9 cellular contexts compared by ENCODE assay signal in genomic region chr12:54701940-54702592, GRCh38. TPM values are rescaled to one million over a fixed set of nuclear protein-coding genes. Genes with fewer than 3 reads are reported as not detected.
DNase-seq lines count a peak whose midpoint lies in the region; ATAC-seq and TF ChIP-seq lines count a peak whose summit lies in the region.
"Had no signal": no experiment of that assay in that cellular context is flagged by ENCODE, and none has a peak within 500 bp of the region (broad histone marks: within the 10 kb centered on the region; RNA-seq: fewer than 3 reads in every experiment).

No MANE protein-coding gene starts in this region.

- peak; percentile 46 for ATAC-seq in GM18511 (IDR thresholded peaks at IDR 0.05; ENCODE audit: unreplicated experiment)
- ATAC-seq in psoas muscle, result peak in 1 of 4 donors; percentile 54
- no peak for ATAC-seq in HG03025 (IDR thresholded peaks at IDR 0.05; ENCODE audit: low FRiP score, unreplicated experiment)

- H3K4me1 ChIP-seq in MM.1S (ENCODE audit: low read length) (peaks cover 3% of the 10 kb centered on the region; the same call in 1 of the 2 replicates), psoas muscle (no peaks in the 10 kb centered on the region)

- H3K9me2 ChIP-seq in MM.1S (replicated peaks; ENCODE audit: insufficient read depth, low read length), result no peaks in the 10 kb centered on the region
- H3K9me2 ChIP-seq in SU-DHL-6 (replicated peaks; ENCODE audit: insufficient read depth, low read length), result no peaks in the 10 kb centered on the region

- H3K4me2 ChIP-seq in MM.1S (ENCODE audit: low read depth, low read length) (no peak overlapping the region), SU-DHL-6 (ENCODE audit: low read depth, low read length, poor library complexity, severe bottlenecking) (no peak overlapping the region)

- H3K79me2 ChIP-seq in MM.1S (ENCODE audit: low read length) (no peaks in the 10 kb centered on the region), SU-DHL-6 (ENCODE audit: insufficient read depth, low read length) (no peaks in the 10 kb centered on the region)

- H3K9me3 ChIP-seq in MM.1S (replicated peaks; ENCODE audit: insufficient read depth, low read length), result no peaks in the 10 kb centered on the region
- no peaks in the 10 kb centered on the region for H3K9me3 ChIP-seq in SU-DHL-6 (ENCODE audit: insufficient read depth, low read length)
- H3K9me3 ChIP-seq in psoas muscle, result no peaks in the 10 kb centered on the region

- CTCF ChIA-PET in BJ (lab: Yijun Ruan, JAX), result interaction anchor here (0.6 to 2.7 kb wide), 20 partner anchors 9 to 438 kb away, joined by 3 to 15 read pairs (median 3); no protein-coding TSS in a partner anchor

- H2AFZ ChIP-seq in MM.1S (ENCODE audit: low read length) (no peak overlapping the region), SU-DHL-6 (ENCODE audit: low read depth, low read length, severe bottlenecking) (no peak overlapping the region)

- H3F3A ChIP-seq in MM.1S (ENCODE audit: insufficient read depth, low read length) (no peaks in the 10 kb centered on the region), SU-DHL-6 (ENCODE audit: insufficient read depth) (no peaks in the 10 kb centered on the region)

- H3K27me3 ChIP-seq in BJ (ENCODE audit: control insufficient read depth, insufficient read depth, low read length), result no peaks in the 10 kb centered on the region; the same call in 1 of the 2 replicates
- H3K27me3 ChIP-seq in MM.1S (replicated peaks; ENCODE audit: insufficient read depth, low read length), result no peaks in the 10 kb centered on the region
- H3K27me3 ChIP-seq in SU-DHL-6 (ENCODE audit: low read length), result no peaks in the 10 kb centered on the region
- H3K27me3 ChIP-seq in psoas muscle (ENCODE audit: insufficient read depth in 3 of 3, low read length in 2 of 3), result no peaks in the 10 kb centered on the region

- 30 to 42% (median 42%) methylated on average over 2 of the region's 2 CpGs for WGBS in psoas muscle, 3 donors

- H3K36me3 ChIP-seq in BJ (ENCODE audit: control insufficient read depth, insufficient read depth, low read length) (no peaks in the 10 kb centered on the region), MM.1S (replicated peaks; ENCODE audit: insufficient read depth, low read length) (no peaks in the 10 kb centered on the region), SU-DHL-6 (ENCODE audit: low read length) (no peaks in the 10 kb centered on the region), psoas muscle (ENCODE audit: insufficient read depth in 1 of 2, low read depth in 1 of 2) (no peaks in the 10 kb centered on the region)

- H4K20me1 ChIP-seq in MM.1S (ENCODE audit: insufficient read depth, low read length), result no peaks in the 10 kb centered on the region
- no peaks in the 10 kb centered on the region for H4K20me1 ChIP-seq in SU-DHL-6 (ENCODE audit: low read depth, low read length)

- H3K9ac ChIP-seq in MM.1S (ENCODE audit: low read length) (no peak overlapping the region), SU-DHL-6 (ENCODE audit: low read length) (no peak overlapping the region)

- intact Hi-C loops in psoas muscle (cut with DNase I), result loop anchor here (5.0 to 10.0 kb wide), 2 partner anchors 255 to 373 kb away; no protein-coding TSS in a partner anchor

- no peak for DNase-seq in BJ (ENCODE audit: low read depth)
- peak; percentile 67 for DNase-seq in MM.1S
- peak; percentile 67 for DNase-seq in fibroblast of pulmonary artery (ENCODE audit: low read depth)
- DNase-seq in psoas muscle, result no peak
- no peak for DNase-seq in activated CD4-positive, CD25-positive, alpha-beta regulatory T cell (lab: John Stamatoyannopoulos, UW)
- DNase-seq: left cardiac atrium had no signal

- H3K4me3 ChIP-seq in BJ (ENCODE audit: low read depth, low read length), result no peak overlapping the region
- no peak overlapping the region for H3K4me3 ChIP-seq in MM.1S (ENCODE audit: low read length)
- H3K4me3 ChIP-seq in SU-DHL-6 (ENCODE audit: insufficient read depth, low read length, poor library complexity, severe bottlenecking), result no peak overlapping the region
- H3K4me3 ChIP-seq in fibroblast of pulmonary artery (replicated peaks; ENCODE audit: low read depth, low read length), result no peak overlapping the region
- no peak overlapping the region for H3K4me3 ChIP-seq in psoas muscle

- H3K27ac ChIP-seq in MM.1S (ENCODE audit: low read length), result no peak overlapping the region
- H3K27ac ChIP-seq in SU-DHL-6 (ENCODE audit: low read depth, low read length), result no peak overlapping the region
- no peak overlapping the region for H3K27ac ChIP-seq in psoas muscle

- POLR2A ChIA-PET in BJ (lab: Charles Lee), result no interaction called here

- TF ChIP-seq CTCF in BJ (IDR thresholded peaks at IDR 0.05; ENCODE audit: insufficient read depth, low read depth, low read length), result peak; percentile 56
- TF ChIP-seq CTCF in MM.1S (IDR thresholded peaks at IDR 0.05; ENCODE audit: low read length), result peak; percentile 58
- peak; percentile 54 for TF ChIP-seq CTCF in SU-DHL-6 (IDR thresholded peaks at IDR 0.05; ENCODE audit: insufficient read depth, low read length, poor library complexity, severe bottlenecking)
- TF ChIP-seq CTCF in fibroblast of pulmonary artery (IDR thresholded peaks at IDR 0.05; ENCODE audit: low read length, missing control alignments), result peak; percentile 61
- peak; percentile 58 for TF ChIP-seq CTCF in psoas muscle (IDR thresholded peaks at IDR 0.05)

RNA-seq across cellular contexts. Expression of gene DCD, which starts 53.9 kb away (rescaled TPM):
- polyA plus RNA-seq in BJ (2011; rRNA removed) (not detected in 2 replicates), psoas muscle (not detected)
- polyA minus RNA-seq in BJ (2011; rRNA and poly(A)+ RNA removed), result not detected in 2 replicates
- total RNA-seq in psoas muscle, result not detected
- total RNA-seq: left cardiac atrium had no signal

Comparison
In these comparisons a context has a peak if more than half of its experiments do, and no peak if none do; other contexts are left out.
1. DNase-seq: peak in MM.1S (single experiment) and fibroblast of pulmonary artery (single experiment); none in BJ (single experiment), psoas muscle (0 of 2) and activated CD4-positive, CD25-positive, alpha-beta regulatory T cell (0 of 4).
2. Peak in every context shown above with its lines, with median percentiles within 50 percentile points of each other: CTCF ChIP-seq.